In the genomic region with DNA sequence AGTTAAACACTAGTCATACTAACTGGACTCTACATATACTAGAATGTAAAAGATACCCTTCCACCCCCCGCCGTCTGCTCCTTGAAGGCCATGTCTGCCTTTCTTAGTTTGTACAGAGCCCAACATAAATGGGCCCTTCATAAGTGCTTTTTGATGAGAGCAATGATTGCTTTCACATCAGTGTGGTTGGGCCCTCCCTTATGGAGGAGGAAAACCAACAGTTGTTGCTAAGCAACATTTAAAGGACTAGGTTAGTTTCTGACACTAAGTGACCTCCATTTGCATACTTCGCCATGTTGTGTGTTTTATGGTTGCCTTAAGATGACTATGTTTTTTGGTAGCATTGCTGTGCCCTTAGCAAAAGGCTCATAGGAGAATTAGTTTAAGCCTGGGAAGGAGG, we compare ENCODE assay signal across 9 cellular contexts.
DNase-seq lines count a peak whose midpoint lies in the region; ATAC-seq, FAIRE-seq and TF ChIP-seq lines count a peak whose summit lies in the region.
"Had no signal": no experiment of that assay in that cellular context is flagged by ENCODE, and none has a peak within 500 bp of the region (broad histone marks: within the 10 kb centered on the region; RNA-seq: fewer than 3 reads in every experiment).

No MANE protein-coding gene starts in this region.

- no peak for FAIRE-seq in kidney (lab: Jason Lieb, UNC)

- intact Hi-C loops in kidney (cut with DNase I), result no loop called here

- H3K9me3 ChIP-seq in muscle layer of duodenum (ENCODE audit: control insufficient read depth in 1 of 2, low read length in 2 of 2) (no peaks in the 10 kb centered on the region), kidney (ENCODE audit: control insufficient read depth in 1 of 2, low read length in 2 of 2) (no peaks in the 10 kb centered on the region)

- H3K27me3 ChIP-seq in muscle layer of duodenum (ENCODE audit: low read depth, low read length), result no peaks in the 10 kb centered on the region

- H3K27ac ChIP-seq in muscle layer of duodenum (ENCODE audit: low read length) (peak overlapping the region; percentile 15), kidney (ENCODE audit: low read depth in 2 of 2, low read length in 2 of 2) (peak overlapping the region in 1 of 2 donors; percentile 1)
- H3K27ac ChIP-seq: 22Rv1 had no signal

- H3K36me3 ChIP-seq in muscle layer of duodenum (ENCODE audit: control insufficient read depth in 1 of 2, insufficient read depth in 2 of 2, low read length in 2 of 2) (peaks cover 0 to 3% of the 10 kb centered on the region in 2 donors), kidney (ENCODE audit: control insufficient read depth in 1 of 2, insufficient read depth in 2 of 2, low read length in 2 of 2) (no peaks in the 10 kb centered on the region)

- ATAC-seq in HG03095 (IDR thresholded peaks at IDR 0.05; ENCODE audit: unreplicated experiment), result peak; percentile 22

- H3K4me3 ChIP-seq in muscle layer of duodenum (ENCODE audit: low read depth in 1 of 2, low read length in 2 of 2) (no peak overlapping the region), kidney (ENCODE audit: low read length in 2 of 2) (no peak overlapping the region)

- H3K4me1 ChIP-seq in muscle layer of duodenum (ENCODE audit: control insufficient read depth in 1 of 2, insufficient read depth in 2 of 2, low read length in 2 of 2), result peaks cover 29 to 46% of the 10 kb centered on the region in 2 donors
- peaks cover 2 to 6% of the 10 kb centered on the region in 2 donors for H3K4me1 ChIP-seq in kidney (ENCODE audit: control insufficient read depth in 1 of 2, insufficient read depth in 1 of 2, low read depth in 1 of 2, low read length in 2 of 2)

- no peak overlapping the region for H3K9ac ChIP-seq in kidney (ENCODE audit: low read length in 2 of 2)

- no peak for TF ChIP-seq CTCF in kidney (IDR thresholded peaks at IDR 0.05; ENCODE audit: borderline replicate concordance, extremely low read depth, insufficient read depth)

- peak; percentile 73 for DNase-seq in DMS153 (lab: John Stamatoyannopoulos, UW)
- DNase-seq in DMS153 treated with DMSO at 0.1 percent for 48 hours (lab: John Stamatoyannopoulos, UW; ENCODE audit: unreplicated experiment), result no peak
- peak in 3 of 5 experiments; percentile 20 to 88 (median 71) for DNase-seq in T-helper 2 cell
- no peak for DNase-seq in AG08395 (ENCODE audit: low spot score)
- DNase-seq in globus pallidus (ENCODE audit: low spot score), result no peak
- no peak for DNase-seq in kidney

Comparison
In these comparisons a context has a peak if more than half of its experiments do, and no peak if none do; other contexts are left out.
1. DNase-seq: peak in DMS153 (single experiment) and T-helper 2 cell (3 of 5); none in DMS153 treated with DMSO at 0.1 percent for 48 hours (single experiment), AG08395 (single experiment), globus pallidus (single experiment) and kidney (single experiment).